1 cellular context compared by ENCODE assay signal in the genomic region with DNA sequence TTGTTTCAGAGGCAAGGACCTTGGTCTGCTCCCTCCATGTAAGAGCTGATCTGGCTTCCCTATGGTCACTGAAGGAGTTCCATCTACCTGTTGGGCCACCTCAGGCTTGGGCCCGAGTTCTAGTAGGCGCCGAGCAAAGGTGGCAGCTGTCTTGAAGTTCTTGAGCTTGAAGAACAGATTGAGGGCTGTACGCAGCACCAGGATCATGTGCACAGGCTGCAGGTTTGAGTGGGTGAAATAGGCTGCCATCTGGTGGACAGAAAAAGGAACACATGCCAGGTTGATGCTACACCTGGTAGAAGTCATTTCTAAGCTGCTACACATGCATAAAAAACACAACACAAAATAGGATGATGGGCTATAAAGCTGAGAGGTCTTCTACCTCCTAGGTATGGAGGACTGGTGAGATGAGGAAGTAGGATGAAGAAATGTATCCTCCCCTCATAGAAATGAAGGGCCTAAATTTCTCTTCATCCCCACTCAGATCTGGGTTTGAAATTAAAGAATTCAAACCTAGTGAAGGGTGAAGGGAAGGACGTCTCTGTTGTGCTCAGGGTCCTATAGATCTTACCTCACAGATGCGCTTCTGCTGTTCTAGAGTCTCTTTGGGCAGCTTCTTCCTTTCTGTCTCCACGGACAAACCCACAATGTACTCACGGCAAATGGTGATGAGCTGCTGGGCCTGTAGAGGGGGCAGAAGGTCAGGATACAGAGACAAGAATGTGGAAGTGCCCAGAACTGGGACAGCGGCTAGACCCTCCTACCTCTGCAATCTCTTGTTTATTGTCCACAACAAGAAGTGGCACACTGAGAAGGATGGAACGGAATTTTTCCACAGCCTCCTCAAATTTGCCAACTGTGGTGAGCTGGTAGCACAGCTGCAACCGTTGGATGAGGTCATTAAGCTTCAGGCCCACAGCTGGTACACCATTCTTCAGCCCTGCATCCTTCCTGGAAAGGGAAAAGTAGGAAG.
TF ChIP-seq lines count a peak whose summit lies in the region.

No MANE protein-coding gene starts in this region.

TF ChIP-seq in GM23338, 12 proteins besides CTCF, POLR2A, EP300 and RAD21 (continued from another document):
- TF ChIP-seq, protein P1, sequence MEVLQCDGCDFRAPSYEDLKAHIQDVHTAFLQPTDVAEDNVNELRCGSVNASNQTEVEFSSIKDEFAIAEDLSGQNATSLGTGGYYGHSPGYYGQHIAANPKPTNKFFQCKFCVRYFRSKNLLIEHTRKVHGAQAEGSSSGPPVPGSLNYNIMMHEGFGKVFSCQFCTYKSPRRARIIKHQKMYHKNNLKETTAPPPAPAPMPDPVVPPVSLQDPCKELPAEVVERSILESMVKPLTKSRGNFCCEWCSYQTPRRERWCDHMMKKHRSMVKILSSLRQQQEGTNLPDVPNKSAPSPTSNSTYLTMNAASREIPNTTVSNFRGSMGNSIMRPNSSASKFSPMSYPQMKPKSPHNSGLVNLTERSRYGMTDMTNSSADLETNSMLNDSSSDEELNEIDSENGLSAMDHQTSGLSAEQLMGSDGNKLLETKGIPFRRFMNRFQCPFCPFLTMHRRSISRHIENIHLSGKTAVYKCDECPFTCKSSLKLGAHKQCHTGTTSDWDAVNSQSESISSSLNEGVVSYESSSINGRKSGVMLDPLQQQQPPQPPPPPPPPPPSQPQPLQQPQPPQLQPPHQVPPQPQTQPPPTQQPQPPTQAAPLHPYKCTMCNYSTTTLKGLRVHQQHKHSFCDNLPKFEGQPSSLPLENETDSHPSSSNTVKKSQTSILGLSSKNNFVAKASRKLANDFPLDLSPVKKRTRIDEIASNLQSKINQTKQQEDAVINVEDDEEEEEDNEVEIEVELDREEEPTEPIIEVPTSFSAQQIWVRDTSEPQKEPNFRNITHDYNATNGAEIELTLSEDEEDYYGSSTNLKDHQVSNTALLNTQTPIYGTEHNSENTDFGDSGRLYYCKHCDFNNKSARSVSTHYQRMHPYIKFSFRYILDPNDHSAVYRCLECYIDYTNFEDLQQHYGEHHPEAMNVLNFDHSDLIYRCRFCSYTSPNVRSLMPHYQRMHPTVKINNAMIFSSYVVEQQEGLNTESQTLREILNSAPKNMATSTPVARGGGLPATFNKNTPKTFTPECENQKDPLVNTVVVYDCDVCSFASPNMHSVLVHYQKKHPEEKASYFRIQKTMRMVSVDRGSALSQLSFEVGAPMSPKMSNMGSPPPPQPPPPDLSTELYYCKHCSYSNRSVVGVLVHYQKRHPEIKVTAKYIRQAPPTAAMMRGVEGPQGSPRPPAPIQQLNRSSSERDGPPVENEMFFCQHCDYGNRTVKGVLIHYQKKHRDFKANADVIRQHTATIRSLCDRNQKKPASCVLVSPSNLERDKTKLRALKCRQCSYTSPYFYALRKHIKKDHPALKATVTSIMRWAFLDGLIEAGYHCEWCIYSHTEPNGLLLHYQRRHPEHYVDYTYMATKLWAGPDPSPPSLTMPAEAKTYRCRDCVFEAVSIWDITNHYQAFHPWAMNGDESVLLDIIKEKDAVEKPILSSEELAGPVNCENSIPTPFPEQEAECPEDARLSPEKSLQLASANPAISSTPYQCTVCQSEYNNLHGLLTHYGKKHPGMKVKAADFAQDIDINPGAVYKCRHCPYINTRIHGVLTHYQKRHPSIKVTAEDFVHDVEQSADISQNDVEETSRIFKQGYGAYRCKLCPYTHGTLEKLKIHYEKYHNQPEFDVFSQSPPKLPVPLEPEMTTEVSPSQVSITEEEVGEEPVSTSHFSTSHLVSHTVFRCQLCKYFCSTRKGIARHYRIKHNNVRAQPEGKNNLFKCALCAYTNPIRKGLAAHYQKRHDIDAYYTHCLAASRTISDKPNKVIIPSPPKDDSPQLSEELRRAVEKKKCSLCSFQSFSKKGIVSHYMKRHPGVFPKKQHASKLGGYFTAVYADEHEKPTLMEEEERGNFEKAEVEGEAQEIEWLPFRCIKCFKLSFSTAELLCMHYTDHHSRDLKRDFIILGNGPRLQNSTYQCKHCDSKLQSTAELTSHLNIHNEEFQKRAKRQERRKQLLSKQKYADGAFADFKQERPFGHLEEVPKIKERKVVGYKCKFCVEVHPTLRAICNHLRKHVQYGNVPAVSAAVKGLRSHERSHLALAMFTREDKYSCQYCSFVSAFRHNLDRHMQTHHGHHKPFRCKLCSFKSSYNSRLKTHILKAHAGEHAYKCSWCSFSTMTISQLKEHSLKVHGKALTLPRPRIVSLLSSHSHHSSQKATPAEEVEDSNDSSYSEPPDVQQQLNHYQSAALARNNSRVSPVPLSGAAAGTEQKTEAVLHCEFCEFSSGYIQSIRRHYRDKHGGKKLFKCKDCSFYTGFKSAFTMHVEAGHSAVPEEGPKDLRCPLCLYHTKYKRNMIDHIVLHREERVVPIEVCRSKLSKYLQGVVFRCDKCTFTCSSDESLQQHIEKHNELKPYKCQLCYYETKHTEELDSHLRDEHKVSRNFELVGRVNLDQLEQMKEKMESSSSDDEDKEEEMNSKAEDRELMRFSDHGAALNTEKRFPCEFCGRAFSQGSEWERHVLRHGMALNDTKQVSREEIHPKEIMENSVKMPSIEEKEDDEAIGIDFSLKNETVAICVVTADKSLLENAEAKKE (CRISPR knock-in tag; IDR thresholded peaks at IDR 0.05) = no peak
- TF ChIP-seq NANOG (IDR thresholded peaks at IDR 0.05; ENCODE audit: borderline replicate concordance) (no peak), ZNF331 (CRISPR knock-in tag; IDR thresholded peaks at IDR 0.05; ENCODE audit: low read depth) (no peak), CREB1 (CRISPR knock-in tag; IDR thresholded peaks at IDR 0.05; ENCODE audit: low read depth) (no peak), JUNB (IDR thresholded peaks at IDR 0.05; ENCODE audit: unreplicated experiment) (no peak), ZNF114 (CRISPR knock-in tag; IDR thresholded peaks at IDR 0.05) (no peak)
- TF ChIP-seq, protein P2, sequence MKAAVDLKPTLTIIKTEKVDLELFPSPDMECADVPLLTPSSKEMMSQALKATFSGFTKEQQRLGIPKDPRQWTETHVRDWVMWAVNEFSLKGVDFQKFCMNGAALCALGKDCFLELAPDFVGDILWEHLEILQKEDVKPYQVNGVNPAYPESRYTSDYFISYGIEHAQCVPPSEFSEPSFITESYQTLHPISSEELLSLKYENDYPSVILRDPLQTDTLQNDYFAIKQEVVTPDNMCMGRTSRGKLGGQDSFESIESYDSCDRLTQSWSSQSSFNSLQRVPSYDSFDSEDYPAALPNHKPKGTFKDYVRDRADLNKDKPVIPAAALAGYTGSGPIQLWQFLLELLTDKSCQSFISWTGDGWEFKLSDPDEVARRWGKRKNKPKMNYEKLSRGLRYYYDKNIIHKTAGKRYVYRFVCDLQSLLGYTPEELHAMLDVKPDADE (IDR thresholded peaks at IDR 0.05) = no peak
